ENCODE assay signal across 32 cellular contexts in genomic region chr14:34582117-34582680, GRCh38.
"Had no signal": no experiment of that assay in that cellular context is flagged by ENCODE, and none has a peak within 500 bp of the region (broad histone marks: within the 10 kb centered on the region; RNA-seq: fewer than 3 reads in every experiment).

No MANE protein-coding gene starts in this region.

- H3K27ac ChIP-seq: neural progenitor cell, parathyroid adenoma, right atrium auricular region, skin epidermis, thyroid gland, WERI-Rb-1 had no signal

- H3K9ac ChIP-seq: neural progenitor cell, parathyroid adenoma had no signal

- H3K27me3 Mint-ChIP-seq: activated naive CD4-positive, alpha-beta T cell treated with anti-CD3 and anti-CD28 coated beads, Interleukin-2, amount 10 ng/mL, durations not matched to agents 7 days and 5 days; activated naive CD8-positive, alpha-beta T cell treated with anti-CD3 and anti-CD28 coated beads, Interleukin-2, amount 10 ng/mL, durations not matched to agents 7 days and 5 days; dendritic cell treated with granulocyte-macrophage colony-stimulating factor and Interleukin-4, amounts not matched to agents 40 ng/mL and 50 ng/mL, for 4 days; stimulated activated naive CD8-positive, alpha-beta T cell treated with anti-CD3 and anti-CD28 coated beads, Interleukin-15, Interleukin-2, amounts not matched to agents 100 ng/mL and 50 ng/mL, for 24 hours had no signal

- H3K36me3 Mint-ChIP-seq: natural killer cell had no signal

- DNase-seq: activated CD4-positive, alpha-beta T cell treated with anti-CD3 and anti-CD28 coated beads for 48 hours; activated CD4-positive, alpha-beta T cell treated with anti-CD3 and anti-CD28 coated beads, Interleukin-2, amount 50 U/mL, for 48 hours; activated gamma-delta T cell; activated naive CD4-positive, alpha-beta T cell treated with anti-CD3 and anti-CD28 coated beads, Interleukin-2, amount 10 ng/mL, durations not matched to agents 7 days and 5 days; activated naive CD8-positive, alpha-beta T cell treated with anti-CD3 and anti-CD28 coated beads, Interleukin-2, amount 10 ng/mL, durations not matched to agents 7 days and 5 days; activated T-cell treated with anti-CD3 and anti-CD28 coated beads, Interleukin-2, amount 50 U/mL, for 72 hours; amniotic stem cell; central memory CD4-positive, alpha-beta T cell; endodermal cell; foreskin fibroblast; hippocampal formation; kidney; left colon; mammary epithelial cell; natural killer cell; occipital lobe; stimulated activated CD4-positive, alpha-beta T cell treated with anti-CD3 and anti-CD28 coated beads, Interleukin-4, amount 100 ng/mL, for 24 hours; substantia nigra; SW 1271; T1000; thyroid gland; WERI-Rb-1 had no signal

- H3K4me1 Mint-ChIP-seq: activated naive CD4-positive, alpha-beta T cell treated with anti-CD3 and anti-CD28 coated beads, Interleukin-2, amount 10 ng/mL, durations not matched to agents 7 days and 5 days; endodermal cell; natural killer cell; neural progenitor cell; stimulated activated effector memory CD8-positive, alpha-beta T cell treated with anti-CD3 and anti-CD28 coated beads, Interleukin-12 subunit alpha, Interleukin-12 subunit beta, amount 100 ng/mL, for 72 hours had no signal

- H2AFZ ChIP-seq: neural progenitor cell, parathyroid adenoma had no signal

- H3K4me1 ChIP-seq: neural progenitor cell, parathyroid adenoma, right atrium auricular region, thyroid gland had no signal

- H3K9me3 Mint-ChIP-seq: activated naive CD4-positive, alpha-beta T cell treated with anti-CD3 and anti-CD28 coated beads, Interleukin-2, amount 10 ng/mL, durations not matched to agents 7 days and 5 days; activated naive CD8-positive, alpha-beta T cell treated with anti-CD3 and anti-CD28 coated beads, Interleukin-2, amount 10 ng/mL, durations not matched to agents 7 days and 5 days; activated T-cell treated with anti-CD3 and anti-CD28 coated beads, Interleukin-2, amount 50 U/mL, for 72 hours; dendritic cell treated with granulocyte-macrophage colony-stimulating factor and Interleukin-4, amounts not matched to agents 40 ng/mL and 50 ng/mL, for 4 days; endodermal cell; natural killer cell; neural progenitor cell; stimulated activated effector memory CD8-positive, alpha-beta T cell treated with anti-CD3 and anti-CD28 coated beads, Interleukin-12 subunit alpha, Interleukin-12 subunit beta, amount 100 ng/mL, for 72 hours; stimulated activated naive CD8-positive, alpha-beta T cell treated with anti-CD3 and anti-CD28 coated beads, Interleukin-15, Interleukin-2, amounts not matched to agents 100 ng/mL and 50 ng/mL, for 24 hours; T-helper 1 cell treated with Interleukin-12 subunit alpha and Interleukin-12 subunit beta and Interleukin-4 antibody, amounts not matched to agents 30 μg/mL and 1 μg/mL, for 36 hours had no signal

- H3K9me3 ChIP-seq: right atrium auricular region, thyroid gland had no signal

- ATAC-seq: activated CD4-positive, CD25-positive, alpha-beta regulatory T cell treated with anti-CD3 and anti-CD28 coated beads, Interleukin-2, amount 50 U/mL, for 24 hours; activated T-cell treated with anti-CD3 and anti-CD28 coated beads, Interleukin-2, amount 50 U/mL, for 72 hours; esophagus mucosa; left colon; natural killer cell; stimulated activated effector memory CD8-positive, alpha-beta T cell treated with anti-CD3 and anti-CD28 coated beads, Interleukin-12 subunit alpha, Interleukin-12 subunit beta, amount 100 ng/mL, for 72 hours had no signal

- H3K27me3 ChIP-seq: neural progenitor cell, right atrium auricular region, thyroid gland had no signal

- H3K4me3 ChIP-seq: neural progenitor cell, right atrium auricular region, skin epidermis, thyroid gland had no signal

- H3K4me3 Mint-ChIP-seq: activated naive CD4-positive, alpha-beta T cell treated with anti-CD3 and anti-CD28 coated beads, Interleukin-2, amount 10 ng/mL, durations not matched to agents 7 days and 5 days; activated naive CD8-positive, alpha-beta T cell treated with anti-CD3 and anti-CD28 coated beads, Interleukin-2, amount 10 ng/mL, durations not matched to agents 7 days and 5 days; activated T-cell treated with anti-CD3 and anti-CD28 coated beads, Interleukin-2, amount 50 U/mL, for 72 hours; dendritic cell treated with granulocyte-macrophage colony-stimulating factor and Interleukin-4, amounts not matched to agents 40 ng/mL and 50 ng/mL, for 4 days; endodermal cell; natural killer cell; neural progenitor cell; stimulated activated effector memory CD8-positive, alpha-beta T cell treated with anti-CD3 and anti-CD28 coated beads, Interleukin-12 subunit alpha, Interleukin-12 subunit beta, amount 100 ng/mL, for 72 hours; stimulated activated naive CD8-positive, alpha-beta T cell treated with anti-CD3 and anti-CD28 coated beads, Interleukin-15, Interleukin-2, amounts not matched to agents 100 ng/mL and 50 ng/mL, for 24 hours; T-helper 1 cell treated with Interleukin-12 subunit alpha and Interleukin-12 subunit beta and Interleukin-4 antibody, amounts not matched to agents 30 μg/mL and 1 μg/mL, for 36 hours had no signal

- H3K27ac Mint-ChIP-seq: activated naive CD4-positive, alpha-beta T cell treated with anti-CD3 and anti-CD28 coated beads, Interleukin-2, amount 10 ng/mL, durations not matched to agents 7 days and 5 days; activated naive CD8-positive, alpha-beta T cell treated with anti-CD3 and anti-CD28 coated beads, Interleukin-2, amount 10 ng/mL, durations not matched to agents 7 days and 5 days; activated T-cell treated with anti-CD3 and anti-CD28 coated beads, Interleukin-2, amount 50 U/mL, for 72 hours; dendritic cell treated with granulocyte-macrophage colony-stimulating factor and Interleukin-4, amounts not matched to agents 40 ng/mL and 50 ng/mL, for 4 days; endodermal cell; natural killer cell; neural progenitor cell; stimulated activated naive CD8-positive, alpha-beta T cell treated with anti-CD3 and anti-CD28 coated beads, Interleukin-15, Interleukin-2, amounts not matched to agents 100 ng/mL and 50 ng/mL, for 24 hours; T-helper 1 cell treated with Interleukin-12 subunit alpha and Interleukin-12 subunit beta and Interleukin-4 antibody, amounts not matched to agents 30 μg/mL and 1 μg/mL, for 36 hours had no signal

- H3K4me2 ChIP-seq: neural progenitor cell had no signal

- FAIRE-seq: kidney had no signal
